ENCODE assay signal across 8 cellular contexts in genomic region chr5:10283927-10284635, GRCh38. TPM values are rescaled to one million over a fixed set of nuclear protein-coding genes. Genes with fewer than 3 reads are reported as not detected.
DNase-seq lines count a peak whose midpoint lies in the region; ATAC-seq and TF ChIP-seq lines count a peak whose summit lies in the region.

No MANE protein-coding gene starts in this region.

- H3K4me3 ChIP-seq in heart right ventricle: no peak overlapping the region

- intact Hi-C loops in heart right ventricle (cut with DNase I): loop anchor here (1.0 to 10.0 kb wide), 9 partner anchors 51 to 343 kb away; no protein-coding TSS in a partner anchor

- 23 to 25% methylated on average over 17 of the region's 17 CpGs for WGBS in heart right ventricle, 2 donors

- no peaks in the 10 kb centered on the region for H3K27me3 ChIP-seq in heart right ventricle

- no peak overlapping the region for H3K27ac ChIP-seq in heart right ventricle

- peak; percentile 82 to 98 (median 94) for TF ChIP-seq CTCF in heart right ventricle (IDR thresholded peaks at IDR 0.05)

- H3K9me3 ChIP-seq in heart right ventricle: no peaks in the 10 kb centered on the region

- ATAC-seq in GM18502 (IDR thresholded peaks at IDR 0.05; ENCODE audit: poor library complexity, unreplicated experiment): peak; percentile 97
- peak; percentile 96 for ATAC-seq in HG02798 (IDR thresholded peaks at IDR 0.05; ENCODE audit: poor library complexity, unreplicated experiment)
- peak; percentile 80 to 93 (median 86) for ATAC-seq in heart right ventricle

- peaks cover 0 to 46% (median 0%) of the 10 kb centered on the region in 9 donors for H3K36me3 ChIP-seq in heart right ventricle

- DNase-seq in NCI-H128 (lab: John Stamatoyannopoulos, UW; ENCODE audit: unreplicated experiment) (peak; percentile 78), SW480 (ENCODE audit: low spot score) (peak; percentile 79), heart right ventricle (peak; percentile 84 to 86), renal cortical epithelial cell (ENCODE audit: low read depth) (peak; percentile 42), OCI-M2 (lab: John Stamatoyannopoulos, UW; ENCODE audit: unreplicated experiment) (no peak)
- peak; percentile 56 for DNase-seq in activated naive CD8-positive, alpha-beta T cell treated with anti-CD3 and anti-CD28 coated beads, Interleukin-2, amount 50 U/mL, for 16 hours (ENCODE audit: low read depth, low spot score)

- H3K4me1 ChIP-seq in heart right ventricle: peaks cover 0 to 16% (median 6%) of the 10 kb centered on the region in 9 donors

RNA-seq across cellular contexts. Expression of gene CMBL, which starts 23.6 kb away (rescaled TPM):
- total RNA-seq in heart right ventricle (10 to 100 TPM; 32.2 to 53.4 (median 45.3) TPM), renal cortical epithelial cell (7.6 and 28.6 TPM in 2 replicates)
- 10 to 100 TPM; 12.0 to 24.3 TPM for polyA plus RNA-seq in heart right ventricle

RNA-seq across cellular contexts. Expression of gene CCT5, which starts 34.0 kb away (rescaled TPM):
- 100 to 1,000 TPM in 4 of 10 donors, 10 to 100 TPM in 6; 83.6 to 118 (median 95.9) TPM for total RNA-seq in heart right ventricle
- 100 to 1,000 TPM in 1 of 2 donors, 10 to 100 TPM in 1; 54.7 to 247 TPM for polyA plus RNA-seq in heart right ventricle
- total RNA-seq in renal cortical epithelial cell: 519 and 762 TPM in 2 replicates

RNA-seq across cellular contexts. Expression of gene ATPSCKMT, which starts 34.4 kb away (rescaled TPM):
- total RNA-seq in heart right ventricle (10 to 100 TPM; 10.5 to 19.2 (median 14.7) TPM), renal cortical epithelial cell (20.7 and 42.2 TPM in 2 replicates)
- 10 to 100 TPM in 1 of 2 donors, 1 to 10 TPM in 1; 7.2 to 14.3 TPM for polyA plus RNA-seq in heart right ventricle
